16 cellular contexts compared by ENCODE assay signal in the genomic region with DNA sequence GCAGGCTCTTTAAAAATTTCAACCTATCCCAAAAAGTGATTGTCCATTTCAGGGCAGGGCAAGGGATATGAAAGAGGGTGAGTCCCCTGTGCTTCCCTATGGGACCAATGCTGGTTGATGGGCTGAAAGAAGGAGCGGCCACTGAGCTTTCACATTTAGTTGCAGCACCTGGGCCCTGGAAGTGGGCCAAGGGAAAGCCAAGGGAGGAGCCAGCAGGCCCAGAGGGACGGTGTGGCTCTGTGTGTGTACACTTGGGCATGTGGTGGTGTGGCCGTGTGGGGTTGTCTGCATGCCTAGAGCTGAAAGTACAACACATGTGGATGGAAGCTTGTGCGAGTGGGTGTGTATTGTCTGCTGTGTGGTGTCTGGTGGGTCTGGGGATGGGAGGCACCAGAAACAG. TPM values are rescaled to one million over a fixed set of nuclear protein-coding genes. Genes with fewer than 3 reads are reported as not detected.
DNase-seq lines count a peak whose midpoint lies in the region; ATAC-seq, FAIRE-seq and TF ChIP-seq lines count a peak whose summit lies in the region.
"Had no signal": no experiment of that assay in that cellular context is flagged by ENCODE, and none has a peak within 500 bp of the region (broad histone marks: within the 10 kb centered on the region; RNA-seq: fewer than 3 reads in every experiment).

No MANE protein-coding gene starts in this region.

- in situ Hi-C loops in K562 (cut with MboI): no loop called here

- no peaks in the 10 kb centered on the region for H3K27me3 ChIP-seq in breast epithelium
- no peaks in the 10 kb centered on the region for H3K27me3 ChIP-seq in K562 (ENCODE audit: control insufficient read depth in 2 of 2, insufficient read depth in 2 of 2, low read length in 2 of 2)
- H3K27me3 ChIP-seq in stomach: no peaks in the 10 kb centered on the region
- H3K27me3 ChIP-seq: BLaER1 treated with 17β-estradiol and CSF1 and Interleukin-3, amounts not matched to agents 10 nM and 100 nM; neutrophil had no signal

- no peaks in the 10 kb centered on the region for H3K9me3 Mint-ChIP-seq in MCF 10A (ENCODE audit: unreplicated experiment)
- H3K9me3 Mint-ChIP-seq: dendritic cell treated with granulocyte-macrophage colony-stimulating factor and Interleukin-4, amounts not matched to agents 40 ng/mL and 50 ng/mL, for 4 days; H9 had no signal

- peak; percentile 10 for ATAC-seq in K562
- ATAC-seq in HG02884 (IDR thresholded peaks at IDR 0.05; ENCODE audit: unreplicated experiment): no peak

- H3K36me3 Mint-ChIP-seq in MCF 10A (ENCODE audit: insufficient read depth, unreplicated experiment): peaks cover 27% of the 10 kb centered on the region

- intact Hi-C loops in breast epithelium (cut with DNase I; ENCODE audit: low total_unique reads) (no loop called here), MCF 10A (cut with micrococcal nuclease) (no loop called here), K562 (cut with micrococcal nuclease) (no loop called here), stomach (cut with DNase I; ENCODE audit: low total_unique reads) (no loop called here)

- H3K79me2 ChIP-seq in K562 (ENCODE audit: control insufficient read depth, insufficient read depth, low read length): no peaks in the 10 kb centered on the region

- POLR2A ChIA-PET in MCF 10A (lab: Yijun Ruan, JAX) (interaction anchor here (0.5 to 1.4 kb wide), 3 partner anchors 11 to 28 kb away, joined by 3 read pairs; no protein-coding TSS in a partner anchor), K562 (lab: Yijun Ruan, JAX) (interaction anchor here (0.9 to 5.9 kb wide), 10 partner anchors 8 to 150 kb away, joined by 3 to 78 read pairs (median 4); a partner anchor contains a TSS)

- TF ChIP-seq EP300 in K562 (IDR thresholded peaks at IDR 0.05; ENCODE audit: low read length) (no peak), stomach (IDR thresholded peaks at IDR 0.05) (no peak)

- no peaks in the 10 kb centered on the region for H3K36me3 ChIP-seq in breast epithelium
- peaks cover 90% of the 10 kb centered on the region for H3K36me3 ChIP-seq in K562 (ENCODE audit: control insufficient read depth, insufficient read depth, low read length)
- peaks cover 34 to 79% (median 65%) of the 10 kb centered on the region in 4 donors for H3K36me3 ChIP-seq in stomach

- 70% methylated on average over 4 of the region's 4 CpGs for WGBS in K562 (ENCODE audit: insufficient coverage, low coverage, missing lambda C conversion rate)
- WGBS in stomach, 5 donors: 27 to 65% (median 34%) methylated on average over 4 of the region's 4 CpGs

- TF ChIP-seq POLR2A in breast epithelium (IDR thresholded peaks at IDR 0.05) (no peak), K562 (conservative IDR thresholded peaks at IDR 0.05) (no peak), stomach (IDR thresholded peaks at IDR 0.05) (no peak)

- H3K4me1 ChIP-seq in breast epithelium (no peaks in the 10 kb centered on the region), K562 (replicated peaks in 1 of 2; ENCODE audit: control insufficient read depth in 2 of 2, insufficient read depth in 2 of 2, low read length in 2 of 2) (peaks cover 0 to 7% of the 10 kb centered on the region in 2 experiments; a peak in 1 of 5 replicates), stomach (peaks cover 7 to 22% (median 19%) of the 10 kb centered on the region in 4 donors)
- H3K4me1 ChIP-seq: BLaER1 treated with 17β-estradiol and CSF1 and Interleukin-3, amounts not matched to agents 10 nM and 100 nM had no signal

- no peaks in the 10 kb centered on the region for H3K9me3 ChIP-seq in breast epithelium
- no peaks in the 10 kb centered on the region for H3K9me3 ChIP-seq in K562 (replicated peaks; ENCODE audit: control insufficient read depth, insufficient read depth, low read depth, low read length)
- H3K9me3 ChIP-seq in stomach: no peaks in the 10 kb centered on the region
- H3K9me3 ChIP-seq: BLaER1 treated with 17β-estradiol and CSF1 and Interleukin-3, amounts not matched to agents 10 nM and 100 nM; neutrophil had no signal

- no peak for FAIRE-seq in K562 (lab: Jason Lieb, UNC)
- FAIRE-seq: G401.6 had no signal

- no peak for TF ChIP-seq RAD21 in K562 (CRISPR knock-in tag; conservative IDR thresholded peaks at IDR 0.05 in 1 of 2, IDR thresholded peaks at IDR 0.05 in 1 of 2)

- H3K27ac ChIP-seq in breast epithelium (no peak overlapping the region), K562 (ENCODE audit: extremely low read depth, low read depth, low read length) (no peak overlapping the region), stomach (peak overlapping the region in 1 of 5 donors; percentile 42)
- H3K27ac ChIP-seq: BLaER1 treated with 17β-estradiol and CSF1 and Interleukin-3, amounts not matched to agents 10 nM and 100 nM had no signal

- H3K27me3 Mint-ChIP-seq in MCF 10A (ENCODE audit: insufficient read depth, unreplicated experiment): no peaks in the 10 kb centered on the region
- H3K27me3 Mint-ChIP-seq: dendritic cell treated with granulocyte-macrophage colony-stimulating factor and Interleukin-4, amounts not matched to agents 40 ng/mL and 50 ng/mL, for 4 days had no signal

- H3K4me2 ChIP-seq in K562 (ENCODE audit: insufficient read depth, low read length): no peak overlapping the region
- H3K4me2 ChIP-seq: BLaER1 treated with 17β-estradiol and CSF1 and Interleukin-3, amounts not matched to agents 10 nM and 100 nM had no signal

- DNase-seq in breast epithelium (ENCODE audit: low spot score in 2 of 2) (peak; percentile 55 to 79), MCF 10A (ENCODE audit: unreplicated experiment) (no peak), NCI-H2029 (lab: John Stamatoyannopoulos, UW) (peak; percentile 83), K562 (ENCODE audit: extremely low read depth in 1 of 4, low spot score in 3 of 4) (no peak), stomach (peak; percentile 88), NCI-H526 (lab: John Stamatoyannopoulos, UW) (no peak), activated gamma-delta T cell treated with Interleukin-2 at 50 U/mL for 16 hours (no peak)
- DNase-seq: amygdala; H9; mammary epithelial cell; NK-92 treated with Interleukin-12 subunit alpha and Interleukin-12 subunit beta, amount 100 ng/mL, for 24 hours had no signal

- H3K27ac Mint-ChIP-seq in MCF 10A (ENCODE audit: low read depth, unreplicated experiment): no peak overlapping the region
- H3K27ac Mint-ChIP-seq: dendritic cell treated with granulocyte-macrophage colony-stimulating factor and Interleukin-4, amounts not matched to agents 40 ng/mL and 50 ng/mL, for 4 days had no signal

- no peak overlapping the region for H3K4me3 Mint-ChIP-seq in MCF 10A (ENCODE audit: unreplicated experiment)
- H3K4me3 Mint-ChIP-seq: dendritic cell treated with granulocyte-macrophage colony-stimulating factor and Interleukin-4, amounts not matched to agents 40 ng/mL and 50 ng/mL, for 4 days; H9 had no signal

- H3K9me1 ChIP-seq in K562 (ENCODE audit: control insufficient read depth, insufficient read depth, low read length): peaks cover 5% of the 10 kb centered on the region

- no peaks in the 10 kb centered on the region for H3K4me1 Mint-ChIP-seq in MCF 10A (ENCODE audit: insufficient read depth, unreplicated experiment)

- no peaks in the 10 kb centered on the region for H4K20me1 ChIP-seq in K562 (replicated peaks; ENCODE audit: control insufficient read depth, insufficient read depth, low read length)

- CTCF ChIA-PET in MCF 10A (lab: Yijun Ruan, JAX) (no interaction called here), K562 (lab: Yijun Ruan, JAX; ENCODE audit: low intra/inter-chr PET ratio) (no interaction called here)

- peak overlapping the region in 1 of 2 experiments; percentile 31; a peak in 2 of 4 replicates for H3K9ac ChIP-seq in K562 (ENCODE audit: insufficient read depth in 1 of 2, low read depth in 2 of 2, low read length in 2 of 2)

- no peak overlapping the region for H2AFZ ChIP-seq in K562 (ENCODE audit: low read depth, low read length)

- no peak for TF ChIP-seq CTCF in breast epithelium (IDR thresholded peaks at IDR 0.05)
- TF ChIP-seq CTCF in MCF 10A (IDR thresholded peaks at IDR 0.05; ENCODE audit: unreplicated experiment): no peak
- no peak for TF ChIP-seq CTCF in K562 (IDR thresholded peaks at IDR 0.05 in 2 of 3, conservative IDR thresholded peaks at IDR 0.05 in 1 of 3; ENCODE audit: insufficient read depth in 2 of 3, low read depth in 1 of 3, low read length in 3 of 3)
- TF ChIP-seq CTCF in stomach (IDR thresholded peaks at IDR 0.05): no peak

- BruUV-seq in MCF 10A (replicated peaks; lab: Mats Ljungman, UMichigan) (no TSS peak), K562 (replicated peaks; lab: Mats Ljungman, UMichigan) (no TSS peak)

- H3K4me3 ChIP-seq in breast epithelium (no peak overlapping the region), K562 (no peak overlapping the region), stomach (no peak overlapping the region)
- H3K4me3 ChIP-seq: BLaER1 treated with 17β-estradiol and CSF1 and Interleukin-3, amounts not matched to agents 10 nM and 100 nM had no signal

RNA-seq across cellular contexts. Expression of a gene that starts 14.0 kb away (rescaled TPM):
- total RNA-seq in breast epithelium (10 to 100 TPM; 48.3 to 54.1 (median 50.3) TPM), MCF 10A (2022) (71.0 and 91.0 TPM in 2 replicates), K562 (2014; rRNA removed) (51.0 and 55.3 TPM in 2 replicates), K562 (2014; rRNA removed; fragmentation: Illumina TruSeq; extraction: Trizol) (76.3 and 83.0 TPM in 2 replicates), K562 (2015; rRNA removed; fragmentation: Illumina TruSeq; extraction: Trizol) (65.1 and 72.5 TPM in 2 replicates), K562 (2021) (136 and 148 TPM in 2 replicates), stomach (10 to 100 TPM; 18.8 to 39.1 (median 28.4) TPM)
- total RNA-seq in K562 (2011; cell fraction: chromatin; rRNA removed; ENCODE audit: low replicate concordance): 59.3 and 197 TPM in 2 replicates
- total RNA-seq in K562 (2011; cell fraction: nucleolus; rRNA removed): 30.2 and 45.4 TPM in 2 replicates
- total RNA-seq in K562 (2011; cell fraction: nucleoplasm; rRNA removed): 90.6 and 121 TPM in 2 replicates
- polyA plus RNA-seq in K562 (2011; rRNA removed) (107 and 148 TPM in 2 replicates), K562 (2014; fragmentation: Illumina TruSeq; extraction: Trizol) (90.1 and 114 TPM in 2 replicates), K562 (2014; fragmentation: Nextera tagmentation; extraction: Ambion mirVana) (10 to 100 TPM; 46.4 to 60.9 TPM), K562 (2014; rRNA removed) (89.4 and 95.6 TPM in 2 replicates), stomach (10 to 100 TPM; 14.8 to 18.5 (median 15.7) TPM)
- polyA plus RNA-seq in K562 (2011; cell fraction: cytosol; rRNA removed): 39.0 and 70.9 TPM in 2 replicates
- 34.5 and 37.0 TPM in 2 replicates for polyA plus RNA-seq in K562 (2011; cell fraction: nucleus; rRNA removed)
- 54.7 and 61.5 TPM in 2 replicates for polyA plus RNA-seq in K562 (2012)
- polyA minus RNA-seq in K562 (2011; rRNA and poly(A)+ RNA removed): 115 and 116 TPM in 2 replicates
- 48.7 and 58.2 TPM in 2 replicates for polyA minus RNA-seq in K562 (2011; cell fraction: cytosol; rRNA and poly(A)+ RNA removed)
- polyA minus RNA-seq in K562 (2011; cell fraction: nucleus; rRNA and poly(A)+ RNA removed): 28.4 and 53.9 TPM in 2 replicates

RNA-seq across cellular contexts. Expression of a gene that starts 20.3 kb away (rescaled TPM):
- total RNA-seq in breast epithelium: 10 to 100 TPM; 16.5 to 33.1 (median 19.0) TPM
- 39.6 and 61.0 TPM in 2 replicates for total RNA-seq in MCF 10A (2022)
- total RNA-seq in K562 (2011; cell fraction: chromatin; rRNA removed; ENCODE audit: low replicate concordance): 622 and 1,187 TPM in 2 replicates
- total RNA-seq in K562 (2011; cell fraction: nucleolus; rRNA removed): 570 and 625 TPM in 2 replicates
- total RNA-seq in K562 (2011; cell fraction: nucleoplasm; rRNA removed): 592 and 663 TPM in 2 replicates
- 255 and 312 TPM in 2 replicates for total RNA-seq in K562 (2014; rRNA removed)
- total RNA-seq in K562 (2014; rRNA removed; fragmentation: Illumina TruSeq; extraction: Trizol): 191 and 211 TPM in 2 replicates
- 240 and 241 TPM in 2 replicates for total RNA-seq in K562 (2015; rRNA removed; fragmentation: Illumina TruSeq; extraction: Trizol)
- 372 and 373 TPM in 2 replicates for total RNA-seq in K562 (2021)
- polyA plus RNA-seq in K562 (2011; rRNA removed): 403 and 414 TPM in 2 replicates
- 475 and 721 TPM in 2 replicates for polyA plus RNA-seq in K562 (2011; cell fraction: cytosol; rRNA removed)
- polyA plus RNA-seq in K562 (2011; cell fraction: nucleus; rRNA removed): 1,109 and 1,436 TPM in 2 replicates
- 275 and 342 TPM in 2 replicates for polyA plus RNA-seq in K562 (2012)
- 292 and 365 TPM in 2 replicates for polyA plus RNA-seq in K562 (2014; fragmentation: Illumina TruSeq; extraction: Trizol)
- polyA plus RNA-seq in K562 (2014; fragmentation: Nextera tagmentation; extraction: Ambion mirVana): 100 to 1,000 TPM in 1 of 2 experiments, 10 to 100 TPM in 1; 95.8 to 140 TPM
- 312 TPM in 2 replicates for polyA plus RNA-seq in K562 (2014; rRNA removed)
- 333 and 440 TPM in 2 replicates for polyA minus RNA-seq in K562 (2011; rRNA and poly(A)+ RNA removed)
- 286 and 300 TPM in 2 replicates for polyA minus RNA-seq in K562 (2011; cell fraction: cytosol; rRNA and poly(A)+ RNA removed)
- polyA minus RNA-seq in K562 (2011; cell fraction: nucleus; rRNA and poly(A)+ RNA removed): 297 and 330 TPM in 2 replicates
- total RNA-seq in stomach: 100 to 1,000 TPM in 1 of 5 donors, 10 to 100 TPM in 4; 13.3 to 251 (median 26.8) TPM
- 10 to 100 TPM; 10.7 to 28.3 (median 27.6) TPM for polyA plus RNA-seq in stomach

Comparison
In these comparisons a context has a peak if more than half of its experiments do, and no peak if none do; other contexts are left out.
1. DNase-seq: peak in breast epithelium (2 of 2), NCI-H2029 (single experiment) and stomach (single experiment); none in MCF 10A (single experiment), K562 (0 of 4), NCI-H526 (0 of 2) and activated gamma-delta T cell treated with Interleukin-2 at 50 U/mL for 16 hours (single experiment).